Comparison of ENCODE assay signal across 8 cellular contexts in the genomic region with DNA sequence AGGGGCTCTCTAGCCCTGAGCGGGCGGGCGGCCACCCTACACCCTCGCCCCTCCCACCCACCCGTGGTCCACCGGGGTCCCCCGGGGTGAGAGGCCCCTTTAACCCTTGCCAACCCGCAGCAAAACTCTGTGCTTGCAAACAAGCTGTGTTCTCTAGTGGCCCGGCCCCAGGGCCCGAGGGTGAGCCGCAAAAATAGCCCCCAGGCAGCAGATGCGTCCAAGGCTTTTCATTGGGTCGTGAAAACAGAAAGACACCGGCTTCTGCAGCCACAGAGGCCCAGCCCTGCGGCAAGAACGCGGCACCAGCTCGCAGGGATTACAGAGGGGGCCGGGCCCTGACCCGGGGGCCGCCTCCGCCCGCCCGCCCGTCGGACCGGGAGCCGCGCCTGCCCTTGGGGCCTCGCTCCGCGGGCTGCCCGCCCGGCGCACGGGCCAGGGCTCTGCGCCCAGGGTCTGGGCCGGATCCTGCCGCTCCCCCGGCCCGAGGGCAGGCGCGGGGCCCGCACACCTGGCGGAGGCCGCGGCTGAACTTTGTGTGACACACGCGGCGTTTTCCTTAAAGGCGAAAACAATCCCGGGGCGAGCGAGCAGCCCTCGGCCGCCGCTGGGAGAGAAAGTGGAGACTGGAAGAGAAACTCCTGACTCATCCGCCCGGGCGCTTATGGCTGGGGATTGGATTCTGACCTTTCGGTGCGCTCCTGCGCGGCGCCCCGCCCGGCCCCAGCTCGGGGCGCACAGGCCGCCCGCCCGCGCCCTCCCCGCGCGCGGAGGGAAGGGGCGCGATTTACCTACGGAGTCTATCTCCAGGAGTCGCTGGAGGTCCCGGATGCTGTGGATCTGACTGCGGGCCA. TPM values are rescaled to one million over a fixed set of nuclear protein-coding genes. Genes with fewer than 3 reads are reported as not detected.
DNase-seq lines count a peak whose midpoint lies in the region; FAIRE-seq and TF ChIP-seq lines count a peak whose summit lies in the region.

No MANE protein-coding gene starts in this region.

- H3K4me3 ChIP-seq in GM06990 (replicated peaks; ENCODE audit: low read depth, low read length) (peak overlapping the region; percentile 84), SJCRH30 (peak overlapping the region; percentile 87), fibroblast of mammary gland (ENCODE audit: control insufficient read depth, low read depth, low read length) (peak overlapping the region; percentile 16)

- peaks cover 2% of the 10 kb centered on the region for H3K36me3 ChIP-seq in GM06990 (ENCODE audit: control insufficient read depth, insufficient read depth, low read length)
- H3K36me3 ChIP-seq in SJCRH30 = no peaks in the 10 kb centered on the region; the same call in 1 of the 2 replicates

- no peak for FAIRE-seq in HTR-8/SVneo (lab: Jason Lieb, UNC)

- H3K27ac Mint-ChIP-seq in osteocyte (ENCODE audit: unreplicated experiment) = peak overlapping the region; percentile 52

- peak overlapping the region; percentile 31; the same call in 1 of the 2 replicates for H3K27ac ChIP-seq in SJCRH30

- no peak for TF ChIP-seq CTCF in GM06990 (IDR thresholded peaks at IDR 0.05; ENCODE audit: insufficient read depth, low read length, poor library complexity, severe bottlenecking)
- no peak for TF ChIP-seq CTCF in fibroblast of mammary gland (conservative IDR thresholded peaks at IDR 0.05; ENCODE audit: control insufficient read depth, insufficient read depth, low read depth, low read length)
- no peak for TF ChIP-seq CTCF in osteocyte (IDR thresholded peaks at IDR 0.05)

- H3K4me1 Mint-ChIP-seq in osteocyte (ENCODE audit: unreplicated experiment) = peaks cover 43% of the 10 kb centered on the region

- peaks cover 9% of the 10 kb centered on the region; the same call in 1 of the 2 replicates for H3K4me1 ChIP-seq in SJCRH30

- no peaks in the 10 kb centered on the region for H3K9me3 Mint-ChIP-seq in osteocyte (ENCODE audit: unreplicated experiment)

- no peaks in the 10 kb centered on the region for H3K9me3 ChIP-seq in SJCRH30 (replicated peaks)

- H3K4me3 Mint-ChIP-seq in osteocyte (ENCODE audit: unreplicated experiment) = peak overlapping the region; percentile 64

- H3K27me3 ChIP-seq in GM06990 (replicated peaks; ENCODE audit: control insufficient read depth, insufficient read depth, low read length) (no peaks in the 10 kb centered on the region; the same call in 1 of the 2 replicates), SJCRH30 (no peaks in the 10 kb centered on the region)

- DNase-seq in GM06990 (ENCODE audit: extremely low read depth, insufficient read length) (no peak), SJCRH30 (peak; percentile 67 to 72), fibroblast of mammary gland (ENCODE audit: low read depth) (peak; percentile 77), osteocyte (ENCODE audit: extremely low spot score, unreplicated experiment) (no peak), HTR-8/SVneo (ENCODE audit: insufficient read length, low spot score) (no peak), HUDEP-2 (lab: John Stamatoyannopoulos, UW; ENCODE audit: unreplicated experiment in 76 of 76) (no peak), NCI-H2081 treated with DMSO at 0.1 percent for 48 hours (lab: John Stamatoyannopoulos, UW) (no peak), NCI-H774 (lab: John Stamatoyannopoulos, UW) (no peak)

- H3K36me3 Mint-ChIP-seq in osteocyte (ENCODE audit: unreplicated experiment) = peaks cover 9% of the 10 kb centered on the region

- H3K27me3 Mint-ChIP-seq in osteocyte (ENCODE audit: unreplicated experiment) = no peaks in the 10 kb centered on the region

RNA-seq across cellular contexts. Expression of gene PDGFA, which starts 2.8 kb away (rescaled TPM):
- 26.9 and 31.6 TPM in 2 replicates for total RNA-seq in SJCRH30 (2014; rRNA removed; shearing (Covaris generic))
- total RNA-seq in osteocyte = 92.0 and 93.6 TPM in 2 replicates

Comparison
In these comparisons a context has a peak if more than half of its experiments do, and no peak if none do; other contexts are left out.
1. DNase-seq: peak in SJCRH30 (2 of 2) and fibroblast of mammary gland (single experiment); none in GM06990 (single experiment), osteocyte (single experiment), HTR-8/SVneo (single experiment), HUDEP-2 (0 of 76), NCI-H2081 treated with DMSO at 0.1 percent for 48 hours (single experiment) and NCI-H774 (single experiment).
2. H3K4me3 ChIP-seq: peak in every context shown above with its lines; median percentile 87 in SJCRH30; 84 in GM06990; 16 in fibroblast of mammary gland.